Comparison of ENCODE assay signal across 13 cellular contexts in genomic region chr1:107954121-107954520, GRCh38.
"Had no signal": no experiment of that assay in that cellular context is flagged by ENCODE, and none has a peak within 500 bp of the region (broad histone marks: within the 10 kb centered on the region; RNA-seq: fewer than 3 reads in every experiment).

No MANE protein-coding gene starts in this region.

- ATAC-seq: activated T-cell treated with anti-CD3 and anti-CD28 coated beads, Interleukin-2, amount 50 U/mL, for 72 hours had no signal

- H3K27ac Mint-ChIP-seq: activated T-cell treated with anti-CD3 and anti-CD28 coated beads, Interleukin-2, amount 50 U/mL, for 72 hours; mesothelial cell of epicardium; T-helper 2 cell treated with Interferon-gamma antibody and Interleukin-4, amounts not matched to agents 5 μg/mL and 100 μg/mL, for 36 hours had no signal

- H3K36me3 Mint-ChIP-seq: mesothelial cell of epicardium, naive B cell had no signal

- H3K9me3 Mint-ChIP-seq: activated T-cell treated with anti-CD3 and anti-CD28 coated beads, Interleukin-2, amount 50 U/mL, for 72 hours; mesothelial cell of epicardium; naive B cell; T-helper 2 cell treated with Interferon-gamma antibody and Interleukin-4, amounts not matched to agents 5 μg/mL and 100 μg/mL, for 36 hours had no signal

- H3K9me3 ChIP-seq: heart right ventricle, thoracic aorta had no signal

- DNase-seq: activated CD4-positive, alpha-beta T cell treated with anti-CD3 and anti-CD28 coated beads, Interleukin-2, amount 50 U/mL, for 4 hours; activated T-cell treated with anti-CD3 and anti-CD28 coated beads, Interleukin-2, amount 50 U/mL, for 72 hours; heart right ventricle; islet precursor cell; naive B cell; right cardiac atrium; stimulated activated CD4-positive, alpha-beta T cell treated with anti-CD3 and anti-CD28 coated beads, Interleukin-1b, Interleukin-23, amount 100 ng/mL, for 48 hours; stimulated activated naive CD4-positive, alpha-beta T cell treated with Interleukin-2 at 50 U/mL for 16 hours; SW 1271 had no signal

- H3K27me3 Mint-ChIP-seq: naive B cell had no signal

- H3K4me3 Mint-ChIP-seq: mesothelial cell of epicardium; T-helper 2 cell treated with Interferon-gamma antibody and Interleukin-4, amounts not matched to agents 5 μg/mL and 100 μg/mL, for 36 hours had no signal

- H3K4me1 Mint-ChIP-seq: mesothelial cell of epicardium had no signal

- H3K36me3 ChIP-seq: cardiac muscle cell, heart right ventricle, thoracic aorta had no signal

- H3K27ac ChIP-seq: cardiac muscle cell, thoracic aorta had no signal

- H3K4me3 ChIP-seq: cardiac muscle cell, heart right ventricle, thoracic aorta had no signal

- H3K27me3 ChIP-seq: cardiac muscle cell, heart right ventricle had no signal
